Comparison of ENCODE assay signal across 8 cellular contexts in the genomic region with DNA sequence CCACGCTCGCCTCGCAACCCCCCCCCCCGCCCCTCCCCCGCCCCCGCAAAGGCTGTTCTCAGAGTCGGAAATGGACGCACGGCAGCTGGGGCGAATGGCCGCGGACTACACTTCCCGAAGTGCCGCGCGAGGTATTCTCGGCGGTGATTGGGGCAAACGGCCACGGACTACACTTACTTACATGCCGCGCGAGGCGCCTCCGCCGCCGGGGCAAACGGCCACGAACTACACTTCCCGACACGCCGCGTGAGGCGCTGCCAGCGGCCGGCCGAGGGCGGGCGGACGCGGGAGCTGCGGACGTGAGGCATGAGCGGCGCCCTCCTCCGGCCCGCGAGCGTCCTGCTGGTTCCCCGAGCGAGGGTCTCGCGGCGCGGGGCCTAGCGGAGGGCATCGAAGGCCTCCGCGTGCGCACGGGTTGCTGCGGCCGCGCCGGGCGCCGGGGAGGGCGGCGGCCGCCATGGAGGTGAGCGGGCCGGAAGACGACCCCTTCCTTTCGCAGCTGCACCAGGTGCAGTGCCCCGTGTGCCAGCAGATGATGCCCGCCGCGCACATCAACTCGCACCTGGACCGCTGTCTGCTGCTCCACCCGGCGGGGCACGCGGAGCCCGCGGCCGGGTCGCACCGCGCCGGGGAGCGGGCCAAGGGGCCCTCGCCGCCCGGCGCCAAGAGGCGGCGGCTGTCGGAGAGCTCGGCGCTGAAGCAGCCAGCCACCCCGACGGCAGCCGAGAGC.
A peak's percentile ranks its signal among the peaks of the same experiment; 100 is the strongest.
DNase-seq lines count a peak whose midpoint lies in the region; ATAC-seq lines count a peak whose summit lies in the region.

A gene (plus strand): TSS at position 228 of the 730 bp plus-strand sequence. CDS start 230 bp downstream, at position 458.

- peak; percentile 86 for ATAC-seq in GM19023 (IDR thresholded peaks at IDR 0.05; ENCODE audit: unreplicated experiment)
- peak; percentile 82 for ATAC-seq in HG03280 (IDR thresholded peaks at IDR 0.05; ENCODE audit: unreplicated experiment)

- DNase-seq in AG08395 (ENCODE audit: low spot score) (peak; percentile 98), NCI-H345 (lab: John Stamatoyannopoulos, UW) (peak; percentile 84), iris pigment epithelial cell (ENCODE audit: low read depth) (peak; percentile 99)
- peak; percentile 91 to 95 (median 92) for DNase-seq in activated CD4-positive, CD25-positive, alpha-beta regulatory T cell (lab: John Stamatoyannopoulos, UW)
- DNase-seq in central memory CD4-positive, alpha-beta T cell: peak; percentile 97
- DNase-seq in stimulated activated CD4-positive, alpha-beta T cell treated with anti-CD3 and anti-CD28 coated beads, Interleukin-12 subunit alpha, Interleukin-12 subunit beta, amount 100 ng/mL, for 4 hours: peak; percentile 93

Comparison
In these comparisons a context has a peak if more than half of its experiments do, and no peak if none do; other contexts are left out.
1. Peak in every context shown above with its lines: DNase-seq and ATAC-seq.